In the genomic region with DNA sequence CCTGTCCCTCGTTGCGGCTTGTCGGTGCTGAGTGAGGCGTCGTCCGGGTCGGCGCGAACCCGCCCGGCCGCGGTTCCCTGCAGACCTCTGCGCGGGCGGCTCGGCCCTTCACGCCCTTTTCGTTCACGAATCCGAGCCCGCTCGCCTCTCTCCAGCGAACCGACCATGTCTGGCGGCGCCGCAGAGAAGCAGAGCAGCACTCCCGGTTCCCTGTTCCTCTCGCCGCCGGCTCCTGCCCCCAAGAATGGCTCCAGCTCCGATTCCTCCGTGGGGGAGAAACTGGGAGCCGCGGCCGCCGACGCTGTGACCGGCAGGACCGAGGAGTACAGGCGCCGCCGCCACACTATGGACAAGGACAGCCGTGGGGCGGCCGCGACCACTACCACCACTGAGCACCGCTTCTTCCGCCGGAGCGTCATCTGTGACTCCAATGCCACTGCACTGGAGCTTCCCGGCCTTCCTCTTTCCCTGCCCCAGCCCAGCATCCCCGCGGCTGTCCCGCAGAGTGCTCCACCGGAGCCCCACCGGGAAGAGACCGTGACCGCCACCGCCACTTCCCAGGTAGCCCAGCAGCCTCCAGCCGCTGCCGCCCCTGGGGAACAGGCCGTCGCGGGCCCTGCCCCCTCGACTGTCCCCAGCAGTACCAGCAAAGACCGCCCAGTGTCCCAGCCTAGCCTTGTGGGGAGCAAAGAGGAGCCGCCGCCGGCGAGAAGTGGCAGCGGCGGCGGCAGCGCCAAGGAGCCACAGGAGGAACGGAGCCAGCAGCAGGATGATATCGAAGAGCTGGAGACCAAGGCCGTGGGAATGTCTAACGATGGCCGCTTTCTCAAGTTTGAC, we compare ENCODE assay signal across 8 cellular contexts. TPM values are rescaled to one million over a fixed set of nuclear protein-coding genes. Genes with fewer than 3 reads are reported as not detected.
DNase-seq lines count a peak whose midpoint lies in the region; ATAC-seq, FAIRE-seq and TF ChIP-seq lines count a peak whose summit lies in the region.

No MANE protein-coding gene starts in this region.

- no peaks in the 10 kb centered on the region for H3K27me3 Mint-ChIP-seq in activated B cell treated with CpG ODN at 0.5 μM for 24 hours

- H3K27ac Mint-ChIP-seq in activated B cell treated with CpG ODN at 0.5 μM for 24 hours = peak overlapping the region; percentile 88

- H3K4me2 ChIP-seq in A549 = peak overlapping the region; percentile 86

- DNase-seq in A549 (ENCODE audit: low read depth in 1 of 2, low spot score in 1 of 2) = peak in 1 of 2 experiments; percentile 54
- peak; percentile 53 for DNase-seq in HS-27A (ENCODE audit: low read depth)
- DNase-seq in activated B cell treated with CpG ODN at 0.5 μM for 24 hours = peak; percentile 55
- DNase-seq in lower leg skin (ENCODE audit: low spot score in 2 of 2) = peak; percentile 28 to 92
- DNase-seq in stimulated activated CD4-positive, alpha-beta T cell treated with anti-CD3 and anti-CD28 coated beads, TNF-alpha, amount 100 ng/mL, for 24 hours (ENCODE audit: low read depth in 3 of 3) = peak; percentile 6 to 43 (median 20)
- no peak for DNase-seq in amniotic stem cell (lab: John Stamatoyannopoulos, UW)

- TF ChIP-seq POLR2A in A549 (IDR thresholded peaks at IDR 0.05; ENCODE audit: low read length) (no peak), lower leg skin (IDR thresholded peaks at IDR 0.05) (no peak)

- H3K4me3 Mint-ChIP-seq in activated B cell treated with CpG ODN at 0.5 μM for 24 hours = peak overlapping the region; percentile 93

- intact Hi-C loops in activated B cell treated with CpG ODN at 0.5 μM for 24 hours (cut with micrococcal nuclease) (loop anchor here (2.0 kb wide), 3 partner anchors 15 to 839 kb away; partner anchors contain the start of gene ERC1), lower leg skin (cut with DNase I; ENCODE audit: low total_unique reads) (loop anchor here (5.0 kb wide), 1 partner anchor 181 kb away; no protein-coding TSS in a partner anchor)

- TF ChIP-seq RAD21 in A549 (conservative IDR thresholded peaks at IDR 0.05 in 1 of 2, IDR thresholded peaks at IDR 0.05 in 1 of 2) = no peak

- peaks cover 27% of the 10 kb centered on the region for H3K4me1 ChIP-seq in A549

- H3K36me3 Mint-ChIP-seq in activated B cell treated with CpG ODN at 0.5 μM for 24 hours (ENCODE audit: low read depth) = peaks cover 22% of the 10 kb centered on the region

- no peak for TF ChIP-seq EP300 in A549 (IDR thresholded peaks at IDR 0.05)

- no peaks in the 10 kb centered on the region for H3K9me3 ChIP-seq in A549

- H3K27ac ChIP-seq in A549 (peak overlapping the region; percentile 94 to 97), cingulate gyrus (ENCODE audit: low read depth, low read length) (peak overlapping the region; percentile 95)

- POLR2A ChIA-PET in A549 (lab: Yijun Ruan, JAX) (interaction anchor here (0.6 to 6.2 kb wide), 6 partner anchors 105 to 196 kb away, joined by 4 to 77 read pairs (median 32); partner anchors contain the start of gene RAD52), activated B cell treated with CpG ODN at 0.5 μM for 24 hours (lab: Charles Lee) (interaction anchor here (0.7 to 5.6 kb wide), 15 partner anchors 11 to 848 kb away, joined by 3 to 93 read pairs (median 7); partner anchors contain the start of gene RAD52)

- no peak for FAIRE-seq in A549 (lab: Jason Lieb, UNC)

- ATAC-seq in A549 = peak in 1 of 2 experiments; percentile 2; a peak in 4 of 6 replicates
- ATAC-seq in GM18502 (IDR thresholded peaks at IDR 0.05; ENCODE audit: poor library complexity, unreplicated experiment) = peak; percentile 8
- ATAC-seq in activated B cell treated with CpG ODN at 0.5 μM for 24 hours (ENCODE audit: low read depth) = no peak

- WGBS in A549 (ENCODE audit: missing lambda C conversion rate) = under 1% methylated on average over 39 of the region's 81 CpGs
- WGBS in lower leg skin, 2 donors = 0 to 1% methylated on average over 39 to 48 of the region's 81 CpGs

- CTCF ChIA-PET in A549 (lab: Yijun Ruan, JAX) (interaction anchor here (0.5 to 6.3 kb wide), 11 partner anchors 9 to 364 kb away, joined by 3 to 292 read pairs (median 4); partner anchors contain the start of gene KDM5A), activated B cell treated with CpG ODN at 0.5 μM for 24 hours (lab: Charles Lee) (interaction anchor here (1.1 to 6.2 kb wide), 8 partner anchors 57 to 177 kb away, joined by 5 to 87 read pairs (median 26); no protein-coding TSS in a partner anchor)

- peaks cover 39% of the 10 kb centered on the region for H3K4me1 Mint-ChIP-seq in activated B cell treated with CpG ODN at 0.5 μM for 24 hours

- TF ChIP-seq CTCF in A549 (IDR thresholded peaks at IDR 0.05) (no peak), activated B cell treated with CpG ODN at 0.5 μM for 24 hours (IDR thresholded peaks at IDR 0.05) (no peak), lower leg skin (IDR thresholded peaks at IDR 0.05) (no peak)

- H3K9me3 Mint-ChIP-seq in activated B cell treated with CpG ODN at 0.5 μM for 24 hours = no peaks in the 10 kb centered on the region

- H3K4me3 ChIP-seq in A549 = peak overlapping the region; percentile 93
- peak overlapping the region; percentile 75 for H3K4me3 ChIP-seq in lower leg skin (ENCODE audit: low read depth, poor library complexity, severe bottlenecking)

TF ChIP-seq in A549, 52 proteins besides CTCF, POLR2A, EP300 and RAD21:
- TF ChIP-seq SMC3 (IDR thresholded peaks at IDR 0.05) (no peak), ZSCAN20 (CRISPR knock-in tag; IDR thresholded peaks at IDR 0.05) (no peak), ELK1 (IDR thresholded peaks at IDR 0.05; ENCODE audit: low read depth, low read length) (no peak), FOXS1 (CRISPR knock-in tag; IDR thresholded peaks at IDR 0.05) (no peak), MAX (IDR thresholded peaks at IDR 0.05) (0 out of 2 replicates have a peak, but pooled peaks have one; percentile 8), HOXA7 (CRISPR knock-in tag; IDR thresholded peaks at IDR 0.05) (no peak), E2F6 (IDR thresholded peaks at IDR 0.05; ENCODE audit: borderline replicate concordance, low read depth) (no peak), CBX8 (IDR thresholded peaks at IDR 0.05) (no peak), JUN (IDR thresholded peaks at IDR 0.05) (no peak), GATA3 (IDR thresholded peaks at IDR 0.05; ENCODE audit: borderline replicate concordance) (0 out of 2 replicates have a peak, but pooled peaks have one; percentile 9), JUNB (IDR thresholded peaks at IDR 0.05) (no peak), TP53 (CRISPR knock-in tag; IDR thresholded peaks at IDR 0.05) (no peak)

RNA-seq across cellular contexts. Expression of gene WNK1, which starts 1.2 kb away (rescaled TPM):
- 98.0 and 175 TPM in 2 replicates for polyA plus RNA-seq in A549 (2011; rRNA removed)
- polyA plus RNA-seq in A549 (2012; cell fraction: cytosol; rRNA removed) = 61.5 and 98.3 TPM in 2 replicates
- 114 and 124 TPM in 2 replicates for polyA plus RNA-seq in A549 (2012; cell fraction: nucleus; rRNA removed)
- polyA plus RNA-seq in A549 (2017; fragmentation: RNase III; extraction: RNeasy Plus Mini Kit Qiagen cat#74134 plus additional on column Dnase treatment) = 83.8 to 88.4 TPM (median 87.4 TPM) in 3 replicates
- polyA minus RNA-seq in A549 (2011; rRNA and poly(A)+ RNA removed) = 625 and 790 TPM in 2 replicates
- total RNA-seq in activated B cell treated with CpG ODN at 0.5 μM for 24 hours = 142 and 155 TPM in 2 replicates
- 100 to 1,000 TPM; 273 to 518 (median 346) TPM for total RNA-seq in lower leg skin
